Comparison of ENCODE assay signal across 25 cellular contexts in the genomic region with DNA sequence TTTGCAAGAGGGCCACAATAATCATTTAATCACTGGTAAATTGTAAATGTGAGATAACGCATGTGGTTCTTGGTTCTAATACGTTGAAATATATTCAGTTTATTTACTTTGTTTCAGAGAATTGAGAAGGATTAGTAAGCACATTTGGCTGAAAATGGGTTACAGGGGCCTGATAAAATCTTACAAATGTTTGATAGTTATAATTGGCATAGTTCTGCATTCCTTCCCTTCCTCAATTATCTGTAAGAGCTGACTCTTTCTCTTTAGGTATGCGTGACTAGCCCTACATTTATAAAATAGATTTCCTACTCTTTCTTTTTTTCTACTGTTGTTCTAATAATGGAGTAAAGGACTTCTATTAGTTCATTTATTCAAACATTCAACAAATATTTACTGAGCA.
"Had no signal": no experiment of that assay in that cellular context is flagged by ENCODE, and none has a peak within 500 bp of the region (broad histone marks: within the 10 kb centered on the region; RNA-seq: fewer than 3 reads in every experiment).

No MANE protein-coding gene starts in this region.

- H3K4me1 ChIP-seq: stomach, suprapubic skin, testis, thyroid gland, tibial artery, tibial nerve, transverse colon, upper lobe of left lung, upper lobe of right lung, uterus, vagina had no signal

- H3K36me3 ChIP-seq: stomach, suprapubic skin, thoracic aorta, thyroid gland, tibial artery, tibial nerve, transverse colon, upper lobe of left lung, upper lobe of right lung, vagina had no signal

- H3K27ac ChIP-seq: stomach, suprapubic skin, testis, thoracic aorta, thyroid gland, tibial artery, tibial nerve, transverse colon, upper lobe of left lung, upper lobe of right lung, uterus, vagina had no signal

- ATAC-seq: stimulated activated effector memory CD8-positive, alpha-beta T cell treated with anti-CD3 and anti-CD28 coated beads, Interleukin-12 subunit alpha, Interleukin-12 subunit beta, amount 100 ng/mL, for 72 hours; stimulated activated memory B cell treated with anti-CD40 and anti-IgM and Interleukin-4, amounts not matched to agents 10 μg/mL and 1 μg/mL and 100 μg/mL, for 72 hours; stimulated activated naive B cell treated with anti-CD40 and anti-IgM and Interleukin-4, amounts not matched to agents 10 μg/mL and 1 μg/mL and 100 μg/mL, for 72 hours; stimulated activated naive CD8-positive, alpha-beta T cell treated with anti-CD3 and anti-CD28 coated beads, Interleukin-15, amount 100 ng/mL, for 72 hours; stimulated activated naive CD8-positive, alpha-beta T cell treated with anti-CD3 and anti-CD28 coated beads, Interleukin-15, Interleukin-2, amounts not matched to agents 100 U/mL and 50 U/mL, for 24 hours; upper lobe of right lung had no signal

- H3K27me3 ChIP-seq: stomach, suprapubic skin, testis, thyroid gland, tibial artery, tibial nerve, transverse colon, upper lobe of left lung, upper lobe of right lung, uterus, vagina had no signal

- H3K4me3 ChIP-seq: stomach, suprapubic skin, testis, thoracic aorta, thyroid gland, tibial artery, tibial nerve, transverse colon, upper lobe of left lung, upper lobe of right lung, uterus, vagina had no signal

- DNase-seq: stimulated activated CD4-positive, alpha-beta T cell treated with anti-CD3 and anti-CD28 coated beads, Interleukin-2, amount 100 ng/mL, for 48 hours; stimulated activated CD4-positive, alpha-beta T cell treated with anti-CD3 and anti-CD28 coated beads, Interleukin-4, amount 100 ng/mL, for 1 hour; stimulated activated CD4-positive, alpha-beta T cell treated with anti-CD3 and anti-CD28 coated beads, Interleukin-4, amount 100 ng/mL, for 24 hours; stimulated activated CD4-positive, alpha-beta T cell treated with anti-CD3 and anti-CD28 coated beads, Interleukin-4, amount 100 ng/mL, for 4 hours; stimulated activated CD8-positive, alpha-beta memory T cell treated with anti-CD3 and anti-CD28 coated beads, Interleukin-4, amount 100 ng/mL, for 48 hours; stimulated activated naive B cell treated with anti-CD40 and anti-IgM and Interleukin-4, amounts not matched to agents 10 μg/mL and 1 μg/mL and 100 μg/mL, for 72 hours; stimulated activated naive CD4-positive, alpha-beta T cell; stimulated activated naive CD4-positive, alpha-beta T cell treated with Interleukin-2 at 50 U/mL for 16 hours; stimulated activated naive CD8-positive, alpha-beta T cell treated with anti-CD3 and anti-CD28 coated beads, Interleukin-15, amount 100 ng/mL, for 72 hours; stimulated activated naive CD8-positive, alpha-beta T cell treated with anti-CD3 and anti-CD28 coated beads, Interleukin-15, Interleukin-2, amounts not matched to agents 100 U/mL and 50 U/mL, for 24 hours; stomach; substantia nigra; testis; thyroid gland; tibial artery; transverse colon; upper lobe of left lung; upper lobe of right lung; uterus had no signal

- H3K9me3 ChIP-seq: stomach, suprapubic skin, testis, thoracic aorta, thyroid gland, tibial artery, tibial nerve, transverse colon, upper lobe of left lung, upper lobe of right lung, uterus, vagina had no signal
